ENCODE assay signal across 12 cellular contexts in genomic region chr12:132516064-132517012, GRCh38.
"Had no signal": no experiment of that assay in that cellular context is flagged by ENCODE, and none has a peak within 500 bp of the region (broad histone marks: within the 10 kb centered on the region; RNA-seq: fewer than 3 reads in every experiment).

No MANE protein-coding gene starts in this region.

- H3K9me3 ChIP-seq: gastrocnemius medialis had no signal

- H3K36me3 ChIP-seq: left lung had no signal

- H3K4me3 ChIP-seq: gastrocnemius medialis, left lung had no signal

- H3K27me3 ChIP-seq: gastrocnemius medialis, left lung had no signal

- H3K27me3 Mint-ChIP-seq: activated naive CD8-positive, alpha-beta T cell treated with anti-CD3 and anti-CD28 coated beads, Interleukin-2, amount 10 ng/mL, durations not matched to agents 7 days and 5 days; stimulated activated naive CD8-positive, alpha-beta T cell treated with anti-CD3 and anti-CD28 coated beads, Interleukin-15, Interleukin-2, amounts not matched to agents 100 ng/mL and 50 ng/mL, for 24 hours had no signal

- H3K9me3 Mint-ChIP-seq: activated T-cell treated with anti-CD3 and anti-CD28 coated beads, Interleukin-2, amount 50 U/mL, for 4 hours had no signal

- H3K4me3 Mint-ChIP-seq: activated naive CD8-positive, alpha-beta T cell treated with anti-CD3 and anti-CD28 coated beads, Interleukin-2, amount 10 ng/mL, durations not matched to agents 7 days and 5 days; activated T-cell treated with anti-CD3 and anti-CD28 coated beads, Interleukin-2, amount 50 U/mL, for 4 hours; nephron progenitor cell; stimulated activated naive CD8-positive, alpha-beta T cell treated with anti-CD3 and anti-CD28 coated beads, Interleukin-15, Interleukin-2, amounts not matched to agents 100 ng/mL and 50 ng/mL, for 24 hours; T-helper 1 cell treated with Interleukin-12 subunit alpha and Interleukin-12 subunit beta and Interleukin-4 antibody, amounts not matched to agents 30 μg/mL and 1 μg/mL, for 36 hours had no signal

- H3K27ac ChIP-seq: gastrocnemius medialis, left lung had no signal

- ATAC-seq: activated T-cell treated with anti-CD3 and anti-CD28 coated beads, Interleukin-2, amount 50 U/mL, for 4 hours; gastrocnemius medialis had no signal

- H3K27ac Mint-ChIP-seq: stimulated activated naive CD8-positive, alpha-beta T cell treated with anti-CD3 and anti-CD28 coated beads, Interleukin-15, Interleukin-2, amounts not matched to agents 100 ng/mL and 50 ng/mL, for 24 hours; T-helper 1 cell treated with Interleukin-12 subunit alpha and Interleukin-12 subunit beta and Interleukin-4 antibody, amounts not matched to agents 30 μg/mL and 1 μg/mL, for 36 hours had no signal

- DNase-seq: activated gamma-delta T cell; activated naive CD8-positive, alpha-beta T cell treated with anti-CD3 and anti-CD28 coated beads, Interleukin-2, amount 10 ng/mL, durations not matched to agents 7 days and 5 days; activated T-cell treated with anti-CD3 and anti-CD28 coated beads, Interleukin-2, amount 50 U/mL, for 4 hours; aorta; gastrocnemius medialis; left lung; mesendoderm; nephron progenitor cell; stimulated activated CD4-positive, alpha-beta T cell treated with anti-CD3 and anti-CD28 coated beads, Interleukin-2, amount 100 ng/mL, for 48 hours; stimulated activated CD8-positive, alpha-beta memory T cell treated with anti-CD3 and anti-CD28 coated beads, Interleukin-4, amount 100 ng/mL, for 48 hours had no signal
